ENCODE assay signal across 25 cellular contexts in the genomic region with DNA sequence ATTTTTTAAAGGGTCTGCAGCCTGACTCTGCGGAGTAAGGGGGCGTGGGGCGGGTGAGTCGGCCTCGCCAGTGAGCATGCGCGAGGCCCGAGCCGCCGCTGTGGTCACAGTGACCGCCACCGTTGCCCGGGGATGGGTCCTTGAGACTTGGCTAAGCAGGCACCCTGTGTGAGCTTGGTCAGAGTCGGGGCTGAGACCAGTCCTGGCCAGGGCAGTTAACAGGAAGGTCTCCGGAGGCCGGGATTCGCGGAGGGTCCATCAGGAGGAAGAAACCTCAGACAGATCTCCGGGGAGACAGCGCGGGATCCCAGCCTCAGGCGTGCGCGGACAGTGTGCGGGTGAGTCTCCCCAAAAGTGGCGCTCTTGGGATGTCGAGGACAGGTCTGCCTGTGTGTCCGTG.
"Had no signal": no experiment of that assay in that cellular context is flagged by ENCODE, and none has a peak within 500 bp of the region (broad histone marks: within the 10 kb centered on the region; RNA-seq: fewer than 3 reads in every experiment).

No MANE protein-coding gene starts in this region.

- H3K4me3 ChIP-seq: body of pancreas, cardiac muscle cell, lung, thoracic aorta, upper lobe of left lung had no signal

- H3K27me3 ChIP-seq: body of pancreas, cardiac muscle cell, upper lobe of left lung had no signal

- DNase-seq: activated CD4-positive, alpha-beta T cell treated with anti-CD3 and anti-CD28 coated beads for 1 hour; activated CD4-positive, alpha-beta T cell treated with anti-CD3 and anti-CD28 coated beads, Interleukin-2, amount 50 U/mL, for 4 hours; activated CD8-positive, alpha-beta memory T cell treated with anti-CD3 and anti-CD28 coated beads for 24 hours; activated CD8-positive, alpha-beta memory T cell treated with anti-CD3 and anti-CD28 coated beads, Interleukin-2, amount 50 U/mL, for 4 hours; activated naive CD4-positive, alpha-beta T cell treated with anti-CD3 and anti-CD28 coated beads, Interleukin-2, amount 50 U/mL, for 16 hours; activated naive CD8-positive, alpha-beta T cell treated with anti-CD3 and anti-CD28 coated beads, Interleukin-2, amount 50 U/mL, for 24 hours; activated T-cell treated with anti-CD3 and anti-CD28 coated beads, Interleukin-2, amount 50 U/mL, for 24 hours; body of pancreas; effector CD4-positive, alpha-beta T cell; erythroblast; foreskin melanocyte; hippocampal formation; left colon; naive B cell; occipital lobe; stimulated activated CD4-positive, alpha-beta T cell treated with anti-CD3 and anti-CD28 coated beads, Interleukin-4, amount 100 ng/mL, for 1 hour; stimulated activated naive CD4-positive, alpha-beta T cell; T-helper 9 cell had no signal

- H3K27me3 Mint-ChIP-seq: activated naive CD8-positive, alpha-beta T cell treated with anti-CD3 and anti-CD28 coated beads, Interleukin-2, amount 50 U/mL, for 24 hours; activated T-cell treated with anti-CD3 and anti-CD28 coated beads, Interleukin-2, amount 50 U/mL, for 24 hours; activated T-helper 17 cell treated with anti-CD3 and anti-CD28 coated beads, Interleukin-2, amount 50 U/mL, for 72 hours; dendritic cell treated with granulocyte-macrophage colony-stimulating factor and Interleukin-4, amounts not matched to agents 40 ng/mL and 50 ng/mL, for 4 days; naive B cell had no signal

- H3K27ac Mint-ChIP-seq: activated naive CD8-positive, alpha-beta T cell treated with anti-CD3 and anti-CD28 coated beads, Interleukin-2, amount 50 U/mL, for 24 hours; activated T-cell treated with anti-CD3 and anti-CD28 coated beads, Interleukin-2, amount 50 U/mL, for 24 hours; activated T-helper 17 cell treated with anti-CD3 and anti-CD28 coated beads, Interleukin-2, amount 50 U/mL, for 72 hours; dendritic cell treated with granulocyte-macrophage colony-stimulating factor and Interleukin-4, amounts not matched to agents 40 ng/mL and 50 ng/mL, for 4 days; naive B cell had no signal

- H3K36me3 Mint-ChIP-seq: naive B cell had no signal

- H3K4me3 Mint-ChIP-seq: activated naive CD8-positive, alpha-beta T cell treated with anti-CD3 and anti-CD28 coated beads, Interleukin-2, amount 50 U/mL, for 24 hours; activated T-cell treated with anti-CD3 and anti-CD28 coated beads, Interleukin-2, amount 50 U/mL, for 24 hours; activated T-helper 17 cell treated with anti-CD3 and anti-CD28 coated beads, Interleukin-2, amount 50 U/mL, for 72 hours; dendritic cell treated with granulocyte-macrophage colony-stimulating factor and Interleukin-4, amounts not matched to agents 40 ng/mL and 50 ng/mL, for 4 days; naive B cell had no signal

- H3K4me1 ChIP-seq: body of pancreas, upper lobe of left lung had no signal

- FAIRE-seq: endometrium had no signal

- ATAC-seq: activated naive CD8-positive, alpha-beta T cell treated with anti-CD3 and anti-CD28 coated beads, Interleukin-2, amount 50 U/mL, for 24 hours; activated T-helper 17 cell treated with anti-CD3 and anti-CD28 coated beads, Interleukin-2, amount 50 U/mL, for 72 hours; body of pancreas; left colon had no signal

- H3K27ac ChIP-seq: body of pancreas, cardiac muscle cell, thoracic aorta, upper lobe of left lung had no signal

- H3K9me3 Mint-ChIP-seq: activated naive CD8-positive, alpha-beta T cell treated with anti-CD3 and anti-CD28 coated beads, Interleukin-2, amount 50 U/mL, for 24 hours; activated T-cell treated with anti-CD3 and anti-CD28 coated beads, Interleukin-2, amount 50 U/mL, for 24 hours; activated T-helper 17 cell treated with anti-CD3 and anti-CD28 coated beads, Interleukin-2, amount 50 U/mL, for 72 hours had no signal

- H3K36me3 ChIP-seq: cardiac muscle cell, thoracic aorta, upper lobe of left lung had no signal

- H3K4me1 Mint-ChIP-seq: activated naive CD8-positive, alpha-beta T cell treated with anti-CD3 and anti-CD28 coated beads, Interleukin-2, amount 50 U/mL, for 24 hours; activated T-helper 17 cell treated with anti-CD3 and anti-CD28 coated beads, Interleukin-2, amount 50 U/mL, for 72 hours; naive B cell had no signal

- H3K9me3 ChIP-seq: body of pancreas, thoracic aorta, upper lobe of left lung had no signal
